Comparison of ENCODE assay signal across 28 cellular contexts in the genomic region with DNA sequence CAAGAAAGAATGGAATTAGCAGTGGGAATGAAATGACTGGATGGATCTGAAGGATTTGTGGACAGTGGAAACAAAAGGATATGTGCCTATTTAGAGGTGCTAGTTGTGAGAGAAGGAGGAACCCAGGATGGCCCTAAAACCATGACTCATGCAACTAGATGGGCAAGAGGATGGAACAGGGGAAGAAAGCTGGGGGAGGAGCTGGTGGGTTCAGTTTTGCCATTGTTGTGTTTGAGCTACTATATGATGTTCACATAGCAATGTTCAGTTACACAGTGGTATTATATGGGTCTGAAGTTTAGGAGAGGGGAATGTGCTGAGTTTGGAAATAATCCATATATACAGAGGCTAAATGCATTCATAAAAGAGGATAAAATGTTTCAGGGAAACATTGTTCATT.
"Had no signal": no experiment of that assay in that cellular context is flagged by ENCODE, and none has a peak within 500 bp of the region (broad histone marks: within the 10 kb centered on the region; RNA-seq: fewer than 3 reads in every experiment).

No MANE protein-coding gene starts in this region.

- ATAC-seq: esophagus mucosa; foreskin keratinocyte; gastroesophageal sphincter; heart left ventricle; left lobe of liver; naive thymus-derived CD4-positive, alpha-beta T cell; right cardiac atrium; stimulated activated effector memory CD8-positive, alpha-beta T cell treated with anti-CD3 and anti-CD28 coated beads, Interleukin-12 subunit alpha, Interleukin-12 subunit beta, amount 100 ng/mL, for 72 hours had no signal

- H3K4me3 ChIP-seq: gastroesophageal sphincter, heart left ventricle, hepatocyte, lung, prostate gland, sigmoid colon, stomach, thyroid gland, vagina had no signal

- H3K79me2 ChIP-seq: hepatocyte had no signal

- H3K4me3 Mint-ChIP-seq: dendritic cell treated with granulocyte-macrophage colony-stimulating factor and Interleukin-4, amounts not matched to agents 40 ng/mL and 50 ng/mL, for 4 days; endodermal cell; memory B cell; naive thymus-derived CD4-positive, alpha-beta T cell; nephron; stimulated activated effector memory CD8-positive, alpha-beta T cell treated with anti-CD3 and anti-CD28 coated beads, Interleukin-12 subunit alpha, Interleukin-12 subunit beta, amount 100 ng/mL, for 72 hours had no signal

- H3K4me2 ChIP-seq: hepatocyte had no signal

- H3K9me3 Mint-ChIP-seq: stimulated activated effector memory CD8-positive, alpha-beta T cell treated with anti-CD3 and anti-CD28 coated beads, Interleukin-12 subunit alpha, Interleukin-12 subunit beta, amount 100 ng/mL, for 72 hours had no signal

- H3K9me3 ChIP-seq: gastroesophageal sphincter, prostate gland, stomach, thyroid gland, vagina had no signal

- H3K36me3 Mint-ChIP-seq: memory B cell; naive thymus-derived CD4-positive, alpha-beta T cell; stimulated activated effector memory CD8-positive, alpha-beta T cell treated with anti-CD3 and anti-CD28 coated beads, Interleukin-12 subunit alpha, Interleukin-12 subunit beta, amount 100 ng/mL, for 72 hours had no signal

- H3K4me1 ChIP-seq: foreskin keratinocyte, gastroesophageal sphincter, prostate gland, sigmoid colon, stomach, thyroid gland, vagina had no signal

- FAIRE-seq: kidney had no signal

- H3K27ac ChIP-seq: epithelial cell of prostate, foreskin keratinocyte, gastroesophageal sphincter, heart left ventricle, hepatocyte, prostate gland, sigmoid colon, stomach, thyroid gland, vagina had no signal

- H3K27me3 ChIP-seq: hepatocyte, sigmoid colon, stomach, thyroid gland, vagina had no signal

- DNase-seq: effector CD8-positive, alpha-beta T cell; endodermal cell; foreskin keratinocyte; heart left ventricle; kidney; midbrain; naive thymus-derived CD4-positive, alpha-beta T cell; nucleus accumbens; right cardiac atrium; sigmoid colon; stimulated activated CD4-positive, alpha-beta T cell treated with anti-CD3 and anti-CD28 coated beads, Interleukin-2, amount 100 ng/mL, for 24 hours; stimulated activated CD4-positive, alpha-beta T cell treated with anti-CD3 and anti-CD28 coated beads, Interleukin-4, amount 100 ng/mL, for 24 hours; stimulated activated naive CD4-positive, alpha-beta T cell treated with Interleukin-2 at 50 U/mL for 16 hours; stomach; thyroid gland; trophoblast cell had no signal

- H3K4me1 Mint-ChIP-seq: memory B cell; stimulated activated effector memory CD8-positive, alpha-beta T cell treated with anti-CD3 and anti-CD28 coated beads, Interleukin-12 subunit alpha, Interleukin-12 subunit beta, amount 100 ng/mL, for 72 hours had no signal

- H2AFZ ChIP-seq: hepatocyte had no signal

- H3K27me3 Mint-ChIP-seq: memory B cell had no signal

- H3K27ac Mint-ChIP-seq: dendritic cell treated with granulocyte-macrophage colony-stimulating factor and Interleukin-4, amounts not matched to agents 40 ng/mL and 50 ng/mL, for 4 days; endodermal cell; memory B cell; naive thymus-derived CD4-positive, alpha-beta T cell; nephron; stimulated activated effector memory CD8-positive, alpha-beta T cell treated with anti-CD3 and anti-CD28 coated beads, Interleukin-12 subunit alpha, Interleukin-12 subunit beta, amount 100 ng/mL, for 72 hours had no signal

- H3K36me3 ChIP-seq: gastroesophageal sphincter, heart left ventricle, prostate gland, sigmoid colon, stomach, thyroid gland, vagina had no signal
